Comparison of ENCODE assay signal across 10 cellular contexts in genomic region chr18:24270358-24270936, GRCh38.
DNase-seq lines count a peak whose midpoint lies in the region; ATAC-seq and TF ChIP-seq lines count a peak whose summit lies in the region.
"Had no signal": no experiment of that assay in that cellular context is flagged by ENCODE, and none has a peak within 500 bp of the region (broad histone marks: within the 10 kb centered on the region; RNA-seq: fewer than 3 reads in every experiment).

No MANE protein-coding gene starts in this region.

- H3K9me3 Mint-ChIP-seq in immature natural killer cell: peaks cover 0 to 1% (median 0%) of the 10 kb centered on the region in 6 donors

- H3K27me3 Mint-ChIP-seq in T-helper 17 cell: peaks cover 37% of the 10 kb centered on the region
- H3K27me3 Mint-ChIP-seq in immature natural killer cell (ENCODE audit: low read depth in 3 of 3): peaks cover 6 to 35% (median 11%) of the 10 kb centered on the region in 3 donors

- 5 to 13% (median 12%) methylated on average over 4 of the region's 4 CpGs for WGBS in ovary, 3 donors

- H3K4me1 ChIP-seq in foreskin keratinocyte (peaks cover 22% of the 10 kb centered on the region), ovary (ENCODE audit: insufficient read depth) (peaks cover 1% of the 10 kb centered on the region)

- H3K36me3 Mint-ChIP-seq in T-helper 17 cell (ENCODE audit: low read depth) (peaks cover 5% of the 10 kb centered on the region), immature natural killer cell (no peaks in the 10 kb centered on the region)

- H3K36me3 ChIP-seq in ovary: no peaks in the 10 kb centered on the region

- TF ChIP-seq CTCF in AG10803 (conservative IDR thresholded peaks at IDR 0.05; ENCODE audit: low read length) (no peak), foreskin keratinocyte (conservative IDR thresholded peaks at IDR 0.05) (no peak), ovary (IDR thresholded peaks at IDR 0.05) (no peak)

- TF ChIP-seq POLR2A in ovary (IDR thresholded peaks at IDR 0.05): no peak

- peak overlapping the region; percentile 56 for H3K4me3 Mint-ChIP-seq in T-helper 17 cell
- H3K4me3 Mint-ChIP-seq in immature natural killer cell: no peak overlapping the region

- no peak overlapping the region for H3K27ac Mint-ChIP-seq in T-helper 17 cell
- no peak overlapping the region for H3K27ac Mint-ChIP-seq in immature natural killer cell

- intact Hi-C loops in ovary (cut with DNase I): no loop called here

- TF ChIP-seq EP300 in ovary (IDR thresholded peaks at IDR 0.05): no peak

- no peaks in the 10 kb centered on the region for H3K9me3 ChIP-seq in T-helper 17 cell (ENCODE audit: control insufficient read depth, low read length, poor library complexity, severe bottlenecking)
- H3K9me3 ChIP-seq in ovary: no peaks in the 10 kb centered on the region

- H3K27me3 ChIP-seq in foreskin keratinocyte (no peaks in the 10 kb centered on the region), ovary (no peaks in the 10 kb centered on the region)

- peaks cover 10% of the 10 kb centered on the region for H3K4me1 Mint-ChIP-seq in T-helper 17 cell
- H3K4me1 Mint-ChIP-seq in immature natural killer cell: peaks cover 3 to 5% of the 10 kb centered on the region in 2 donors

- DNase-seq in AG10803 (ENCODE audit: low read depth): no peak
- DNase-seq in T-helper 17 cell: no peak
- no peak for DNase-seq in foreskin keratinocyte
- DNase-seq in ovary: no peak
- no peak for DNase-seq in stimulated activated CD4-positive, alpha-beta T cell treated with anti-CD3 and anti-CD28 coated beads, Interleukin-4, amount 100 ng/mL, for 1 hour
- no peak for DNase-seq in NCI-H2227 (lab: John Stamatoyannopoulos, UW; ENCODE audit: unreplicated experiment)
- DNase-seq in immature natural killer cell: no peak
- DNase-seq: DMS79; stimulated activated naive CD4-positive, alpha-beta T cell treated with Interleukin-2 at 50 U/mL for 16 hours had no signal

- ATAC-seq in T-helper 17 cell: no peak
- no peak for ATAC-seq in foreskin keratinocyte
- no peak for ATAC-seq in HG02970 (IDR thresholded peaks at IDR 0.05; ENCODE audit: low FRiP score, unreplicated experiment)

- H3K27ac ChIP-seq in foreskin keratinocyte: peak overlapping the region; percentile 51
- peak overlapping the region in 1 of 2 donors; percentile 94 for H3K27ac ChIP-seq in ovary

- H3K4me3 ChIP-seq in AG10803 (ENCODE audit: low read length): peak overlapping the region; percentile 71
- peak overlapping the region; percentile 57 for H3K4me3 ChIP-seq in ovary
